ENCODE assay signal across 2 cellular contexts in genomic region chr9:23587903-23588302, GRCh38.
TF ChIP-seq lines count a peak whose summit lies in the region.

No MANE protein-coding gene starts in this region.

TF ChIP-seq in liver, 16 proteins besides CTCF, POLR2A, EP300 and RAD21 (continued from another document):
- TF ChIP-seq FOXA2 (IDR thresholded peaks at IDR 0.05), result no peak
TF ChIP-seq in liver: peak in this region for 0.

TF ChIP-seq in HepG2, 621 proteins besides CTCF, POLR2A, EP300 and RAD21 (continued from another document):
- TF ChIP-seq ZNF275 (CRISPR knock-in tag; IDR thresholded peaks at IDR 0.05; ENCODE audit: borderline replicate concordance) (no peak), ZNF503 (CRISPR knock-in tag; IDR thresholded peaks at IDR 0.05) (no peak), ZNF746 (CRISPR knock-in tag; IDR thresholded peaks at IDR 0.05) (no peak)
